8 cellular contexts compared by ENCODE assay signal in genomic region chr7:137592232-137592896, GRCh38.
DNase-seq lines count a peak whose midpoint lies in the region; ATAC-seq and TF ChIP-seq lines count a peak whose summit lies in the region.

No MANE protein-coding gene starts in this region.

- POLR2A ChIA-PET in RWPE1 (lab: Yijun Ruan, JAX; ENCODE audit: low non-redundant PET) = no interaction called here

- DNase-seq in EH (ENCODE audit: low read depth) (peak; percentile 81), LNCaP clone FGC (ENCODE audit: low read depth) (peak; percentile 60), RWPE1 (ENCODE audit: low spot score) (peak; percentile 53), epithelial cell of prostate (ENCODE audit: low read depth, low spot score) (peak; percentile 12), mucosa of descending colon (peak in 2 of 3 donors; percentile 40 to 72)

- CTCF ChIA-PET in RWPE1 (lab: Yijun Ruan, JAX) = interaction anchor here (0.6 to 1.1 kb wide), 4 partner anchors 11 to 423 kb away, joined by 3 to 5 read pairs (median 3); no protein-coding TSS in a partner anchor

- TF ChIP-seq CTCF in LNCaP clone FGC (IDR thresholded peaks at IDR 0.05; ENCODE audit: control insufficient read depth, extremely low read depth, insufficient read depth) (peak; percentile 98), RWPE1 (conservative IDR thresholded peaks at IDR 0.05; ENCODE audit: low read depth) (peak; percentile 67), mucosa of descending colon (IDR thresholded peaks at IDR 0.05) (peak; percentile 40)

- intact Hi-C loops in mucosa of descending colon (cut with DNase I, micrococcal nuclease) = loop anchor here in 1 of 2 donors (10.0 kb wide), 1 partner anchor 428 kb away; no protein-coding TSS in a partner anchor

- H3K27ac ChIP-seq in RWPE1 (no peak overlapping the region), epithelial cell of prostate (peak overlapping the region; percentile 59)

- H3K9me3 ChIP-seq in mucosa of descending colon = no peaks in the 10 kb centered on the region

- H3K36me3 ChIP-seq in mucosa of descending colon (ENCODE audit: low read depth) = no peaks in the 10 kb centered on the region

- H3K4me1 ChIP-seq in mucosa of descending colon (ENCODE audit: low read depth) = peaks cover 5% of the 10 kb centered on the region

- H3K4me3 ChIP-seq in LNCaP clone FGC (ENCODE audit: low read depth, low read length) (no peak overlapping the region), mucosa of descending colon (no peak overlapping the region)

- ATAC-seq in GM21515 (IDR thresholded peaks at IDR 0.05; ENCODE audit: unreplicated experiment) (peak; percentile 82), mucosa of descending colon (peak; percentile 92), HG02840 (IDR thresholded peaks at IDR 0.05; ENCODE audit: low FRiP score, unreplicated experiment) (no peak), HG03196 (IDR thresholded peaks at IDR 0.05; ENCODE audit: unreplicated experiment) (no peak)

Comparison
In these comparisons a context has a peak if more than half of its experiments do, and no peak if none do; other contexts are left out.
1. DNase-seq: peak in every context shown above with its lines; median percentile 81 in EH; 60 in LNCaP clone FGC; 56 in mucosa of descending colon; 53 in RWPE1; 12 in epithelial cell of prostate.
2. ATAC-seq: peak in GM21515 (single experiment) and mucosa of descending colon (single experiment); none in HG02840 (single experiment) and HG03196 (single experiment).
3. CTCF ChIP-seq: peak in every context shown above with its lines; median percentile 98 in LNCaP clone FGC; 67 in RWPE1; 40 in mucosa of descending colon.